ENCODE assay signal across 9 cellular contexts in the genomic region with DNA sequence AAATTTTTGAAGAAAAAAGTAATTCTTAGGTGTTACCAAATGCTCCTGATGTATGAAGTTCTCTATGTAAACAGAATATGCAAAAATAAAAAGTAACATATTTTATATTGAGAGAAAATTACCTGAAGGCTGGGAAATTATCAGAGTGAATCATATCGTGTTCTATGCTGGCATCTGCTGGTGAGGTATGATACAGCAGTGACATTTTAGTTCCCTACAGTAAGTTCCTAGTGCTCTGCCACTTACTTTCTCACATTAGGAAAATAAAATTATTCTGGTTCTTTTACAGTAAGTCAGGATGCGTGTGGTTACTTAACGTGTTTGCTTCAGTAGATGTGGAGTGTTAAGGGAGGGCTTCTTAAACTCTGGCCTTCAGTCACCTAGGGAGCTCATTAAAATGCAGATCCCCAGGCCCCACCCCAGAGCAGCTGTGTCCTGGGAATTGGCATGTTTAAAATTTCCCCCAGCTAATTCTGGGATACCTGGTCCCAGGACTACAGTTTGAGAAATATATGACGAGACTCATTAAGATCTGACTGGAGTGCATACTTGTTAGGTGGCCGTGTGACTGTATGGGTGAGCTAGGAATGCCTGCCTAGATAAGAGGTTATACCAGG. TPM values are rescaled to one million over a fixed set of nuclear protein-coding genes. Genes with fewer than 3 reads are reported as not detected.
DNase-seq lines count a peak whose midpoint lies in the region; ATAC-seq and TF ChIP-seq lines count a peak whose summit lies in the region.
"Had no signal": no experiment of that assay in that cellular context is flagged by ENCODE, and none has a peak within 500 bp of the region (broad histone marks: within the 10 kb centered on the region; RNA-seq: fewer than 3 reads in every experiment).

No MANE protein-coding gene starts in this region.

- H3K27ac ChIP-seq in A673 (ENCODE audit: low read depth, low read length, poor library complexity, severe bottlenecking) (no peak overlapping the region), right lobe of liver (no peak overlapping the region)

- no peaks in the 10 kb centered on the region for H3K9me3 ChIP-seq in A673 (ENCODE audit: low read depth, low read length, poor library complexity, severe bottlenecking)
- H3K9me3 ChIP-seq in right lobe of liver = no peaks in the 10 kb centered on the region

- no peak for ATAC-seq in right lobe of liver
- ATAC-seq in HG03354 (IDR thresholded peaks at IDR 0.05; ENCODE audit: poor library complexity, severe bottlenecking, unreplicated experiment) = no peak
- ATAC-seq in WTC11 = no peak
- no peak for ATAC-seq in GM19467 (IDR thresholded peaks at IDR 0.05; ENCODE audit: unreplicated experiment)

- H3K4me3 Mint-ChIP-seq in WTC11 = no peak overlapping the region

- no peaks in the 10 kb centered on the region for H3K27me3 ChIP-seq in A673 (replicated peaks; ENCODE audit: insufficient read depth, low read depth, low read length, poor library complexity)
- H3K27me3 ChIP-seq in right lobe of liver = no peaks in the 10 kb centered on the region

- peak; percentile 41 for DNase-seq in A673 (ENCODE audit: low spot score)
- peak; percentile 10 for DNase-seq in DMS114 treated with DMSO at 0.1 percent for 48 hours (lab: John Stamatoyannopoulos, UW; ENCODE audit: unreplicated experiment)
- peak; percentile 48 for DNase-seq in NCI-H1105 treated with DMSO at 0.1 percent for 48 hours (lab: John Stamatoyannopoulos, UW)
- peak; percentile 37 for DNase-seq in astrocyte of the cerebellum (ENCODE audit: low read depth)
- no peak for DNase-seq in right lobe of liver
- no peak for DNase-seq in WTC11 (ENCODE audit: low spot score)

- peaks cover 13% of the 10 kb centered on the region for H3K27me3 Mint-ChIP-seq in WTC11 (ENCODE audit: low read depth)

- CTCF ChIA-PET in A673 (lab: Charles Lee) (interaction anchor here (0.9 kb wide), 1 partner anchor 101 kb away, joined by 3 read pairs; no protein-coding TSS in a partner anchor), WTC11 (lab: Charles Lee) (interaction anchor here (0.8 to 7.4 kb wide), 8 partner anchors 20 to 104 kb away, joined by 3 to 127 read pairs (median 5); partner anchors contain the start of gene SLC32A1)

- peaks cover 20% of the 10 kb centered on the region for H3K4me1 Mint-ChIP-seq in WTC11

- TF ChIP-seq POLR2A in right lobe of liver (IDR thresholded peaks at IDR 0.05) = no peak

- H3K27ac Mint-ChIP-seq in WTC11 = no peak overlapping the region

- POLR2A ChIA-PET in A673 (lab: Charles Lee; ENCODE audit: low non-redundant PET) = no interaction called here
- POLR2A ChIA-PET in WTC11 (lab: Charles Lee) = interaction anchor here (0.6 kb wide), 1 partner anchor 198 kb away, joined by 3 read pairs; no protein-coding TSS in a partner anchor

- WGBS in right lobe of liver (ENCODE audit: insufficient coverage, low coverage, low lambda C conversion rate, missing lambda C conversion rate) = 33% methylated on average over 4 of the region's 5 CpGs

- H3K9me3 Mint-ChIP-seq in WTC11 = no peaks in the 10 kb centered on the region

- no TSS peak for BruUV-seq in A673 (replicated peaks; lab: Mats Ljungman, UMichigan)

- intact Hi-C loops in A673 (cut with micrococcal nuclease; ENCODE audit: unreplicated experiment) (loop anchor here (1.0 kb wide), 1 partner anchor 105 kb away; no protein-coding TSS in a partner anchor), right lobe of liver (cut with DNase I) (no loop called here)

- H3K4me3 ChIP-seq in A673 (ENCODE audit: low read depth, low read length, poor library complexity, severe bottlenecking) (no peak overlapping the region), astrocyte of the cerebellum (ENCODE audit: low read depth, low read length) (no peak overlapping the region), right lobe of liver (no peak overlapping the region)

- H3K36me3 ChIP-seq in A673 (ENCODE audit: insufficient read depth, low read length, poor library complexity, severe bottlenecking) = peaks cover 20% of the 10 kb centered on the region
- H3K36me3 ChIP-seq in right lobe of liver = peaks cover 0 to 18% (median 11%) of the 10 kb centered on the region in 4 donors

- H3K4me1 ChIP-seq in A673 (ENCODE audit: insufficient read depth, low read length, poor library complexity, severe bottlenecking) (peaks cover 6% of the 10 kb centered on the region), right lobe of liver (peaks cover 0 to 11% (median 0%) of the 10 kb centered on the region in 4 donors)

- in situ Hi-C loops in astrocyte of the cerebellum (cut with HindIII; ENCODE audit: low sequenced_read_pairs) = loop anchor here (10.0 kb wide), 1 partner anchor 107 kb away; no protein-coding TSS in a partner anchor

- H3K36me3 Mint-ChIP-seq in WTC11 = peaks cover 31% of the 10 kb centered on the region

- TF ChIP-seq CTCF in A673 (conservative IDR thresholded peaks at IDR 0.05; ENCODE audit: low read depth, low read length) (peak; percentile 71), astrocyte of the cerebellum (IDR thresholded peaks at IDR 0.05; ENCODE audit: low read depth, low read length, missing control alignments) (peak; percentile 61), right lobe of liver (IDR thresholded peaks at IDR 0.05) (peak; percentile 65 to 71 (median 68)), WTC11 (IDR thresholded peaks at IDR 0.05) (no peak)

TF ChIP-seq in WTC11, 78 proteins besides CTCF, POLR2A, EP300 and RAD21 (continues in another document):
- TF ChIP-seq FOXK1 (CRISPR knock-in tag; IDR thresholded peaks at IDR 0.05) = no peak
- TF ChIP-seq, protein P1, sequence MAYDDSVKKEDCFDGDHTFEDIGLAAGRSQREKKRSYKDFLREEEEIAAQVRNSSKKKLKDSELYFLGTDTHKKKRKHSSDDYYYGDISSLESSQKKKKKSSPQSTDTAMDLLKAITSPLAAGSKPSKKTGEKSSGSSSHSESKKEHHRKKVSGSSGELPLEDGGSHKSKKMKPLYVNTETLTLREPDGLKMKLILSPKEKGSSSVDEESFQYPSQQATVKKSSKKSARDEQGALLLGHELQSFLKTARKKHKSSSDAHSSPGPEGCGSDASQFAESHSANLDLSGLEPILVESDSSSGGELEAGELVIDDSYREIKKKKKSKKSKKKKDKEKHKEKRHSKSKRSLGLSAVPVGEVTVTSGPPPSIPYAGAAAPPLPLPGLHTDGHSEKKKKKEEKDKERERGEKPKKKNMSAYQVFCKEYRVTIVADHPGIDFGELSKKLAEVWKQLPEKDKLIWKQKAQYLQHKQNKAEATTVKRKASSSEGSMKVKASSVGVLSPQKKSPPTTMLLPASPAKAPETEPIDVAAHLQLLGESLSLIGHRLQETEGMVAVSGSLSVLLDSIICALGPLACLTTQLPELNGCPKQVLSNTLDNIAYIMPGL (CRISPR knock-in tag; IDR thresholded peaks at IDR 0.05) = no peak
- TF ChIP-seq, protein P2, sequence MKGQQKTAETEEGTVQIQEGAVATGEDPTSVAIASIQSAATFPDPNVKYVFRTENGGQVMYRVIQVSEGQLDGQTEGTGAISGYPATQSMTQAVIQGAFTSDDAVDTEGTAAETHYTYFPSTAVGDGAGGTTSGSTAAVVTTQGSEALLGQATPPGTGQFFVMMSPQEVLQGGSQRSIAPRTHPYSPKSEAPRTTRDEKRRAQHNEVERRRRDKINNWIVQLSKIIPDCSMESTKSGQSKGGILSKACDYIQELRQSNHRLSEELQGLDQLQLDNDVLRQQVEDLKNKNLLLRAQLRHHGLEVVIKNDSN (CRISPR knock-in tag; IDR thresholded peaks at IDR 0.05) = no peak
- TF ChIP-seq, protein P3, sequence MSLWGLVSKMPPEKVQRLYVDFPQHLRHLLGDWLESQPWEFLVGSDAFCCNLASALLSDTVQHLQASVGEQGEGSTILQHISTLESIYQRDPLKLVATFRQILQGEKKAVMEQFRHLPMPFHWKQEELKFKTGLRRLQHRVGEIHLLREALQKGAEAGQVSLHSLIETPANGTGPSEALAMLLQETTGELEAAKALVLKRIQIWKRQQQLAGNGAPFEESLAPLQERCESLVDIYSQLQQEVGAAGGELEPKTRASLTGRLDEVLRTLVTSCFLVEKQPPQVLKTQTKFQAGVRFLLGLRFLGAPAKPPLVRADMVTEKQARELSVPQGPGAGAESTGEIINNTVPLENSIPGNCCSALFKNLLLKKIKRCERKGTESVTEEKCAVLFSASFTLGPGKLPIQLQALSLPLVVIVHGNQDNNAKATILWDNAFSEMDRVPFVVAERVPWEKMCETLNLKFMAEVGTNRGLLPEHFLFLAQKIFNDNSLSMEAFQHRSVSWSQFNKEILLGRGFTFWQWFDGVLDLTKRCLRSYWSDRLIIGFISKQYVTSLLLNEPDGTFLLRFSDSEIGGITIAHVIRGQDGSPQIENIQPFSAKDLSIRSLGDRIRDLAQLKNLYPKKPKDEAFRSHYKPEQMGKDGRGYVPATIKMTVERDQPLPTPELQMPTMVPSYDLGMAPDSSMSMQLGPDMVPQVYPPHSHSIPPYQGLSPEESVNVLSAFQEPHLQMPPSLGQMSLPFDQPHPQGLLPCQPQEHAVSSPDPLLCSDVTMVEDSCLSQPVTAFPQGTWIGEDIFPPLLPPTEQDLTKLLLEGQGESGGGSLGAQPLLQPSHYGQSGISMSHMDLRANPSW (CRISPR knock-in tag; conservative IDR thresholded peaks at IDR 0.05; ENCODE audit: low read depth) = no peak
- TF ChIP-seq, protein P4, sequence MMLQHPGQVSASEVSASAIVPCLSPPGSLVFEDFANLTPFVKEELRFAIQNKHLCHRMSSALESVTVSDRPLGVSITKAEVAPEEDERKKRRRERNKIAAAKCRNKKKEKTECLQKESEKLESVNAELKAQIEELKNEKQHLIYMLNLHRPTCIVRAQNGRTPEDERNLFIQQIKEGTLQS (CRISPR knock-in tag; conservative IDR thresholded peaks at IDR 0.05) = no peak
- no peak for TF ChIP-seq HMGA2 (CRISPR knock-in tag; IDR thresholded peaks at IDR 0.05)
- TF ChIP-seq NR1H2 (CRISPR knock-in tag; IDR thresholded peaks at IDR 0.05) = no peak
- no peak for TF ChIP-seq JAZF1 (CRISPR knock-in tag; IDR thresholded peaks at IDR 0.05)
- TF ChIP-seq, protein P5, sequence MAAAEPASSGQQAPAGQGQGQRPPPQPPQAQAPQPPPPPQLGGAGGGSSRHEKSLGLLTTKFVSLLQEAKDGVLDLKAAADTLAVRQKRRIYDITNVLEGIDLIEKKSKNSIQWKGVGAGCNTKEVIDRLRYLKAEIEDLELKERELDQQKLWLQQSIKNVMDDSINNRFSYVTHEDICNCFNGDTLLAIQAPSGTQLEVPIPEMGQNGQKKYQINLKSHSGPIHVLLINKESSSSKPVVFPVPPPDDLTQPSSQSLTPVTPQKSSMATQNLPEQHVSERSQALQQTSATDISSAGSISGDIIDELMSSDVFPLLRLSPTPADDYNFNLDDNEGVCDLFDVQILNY (CRISPR knock-in tag; IDR thresholded peaks at IDR 0.05) = no peak

RNA-seq across cellular contexts. Expression of gene ACTR5, which starts 3.2 kb away (rescaled TPM):
- total RNA-seq in A673 (2021) (11.2 and 11.5 TPM in 2 replicates), right lobe of liver (1 to 10 TPM; 3.0 to 5.6 (median 3.7) TPM), WTC11 (2021) (9.8 to 12.0 TPM (median 11.5 TPM) in 3 replicates)

RNA-seq across cellular contexts. Expression of gene SLC32A1, which starts 27.2 kb away (rescaled TPM):
- total RNA-seq in A673 (2021) (not detected in 2 replicates), right lobe of liver (not detected), WTC11 (2021) (0.09 to 0.37 TPM (median 0.25 TPM) in 3 replicates)
- total RNA-seq: subcutaneous adipose tissue had no signal

RNA-seq across cellular contexts. Expression of gene PPP1R16B, which starts 54.0 kb away (rescaled TPM):
- total RNA-seq in A673 (2021) = 0.13 and 0.17 TPM in 2 replicates
- total RNA-seq in right lobe of liver = 1 to 10 TPM in 5 of 6 experiments, under 1 TPM in 1; 0.62 to 4.0 (median 2.3) TPM
- 8.1 to 12.0 TPM (median 8.2 TPM) in 3 replicates for total RNA-seq in WTC11 (2021)

Comparison
In these comparisons a context has a peak if more than half of its experiments do, and no peak if none do; other contexts are left out.
1. DNase-seq: peak in A673 (single experiment), DMS114 treated with DMSO at 0.1 percent for 48 hours (single experiment), NCI-H1105 treated with DMSO at 0.1 percent for 48 hours (single experiment) and astrocyte of the cerebellum (single experiment); none in right lobe of liver (0 of 3) and WTC11 (single experiment).